ENCODE assay signal across 26 cellular contexts in the genomic region with DNA sequence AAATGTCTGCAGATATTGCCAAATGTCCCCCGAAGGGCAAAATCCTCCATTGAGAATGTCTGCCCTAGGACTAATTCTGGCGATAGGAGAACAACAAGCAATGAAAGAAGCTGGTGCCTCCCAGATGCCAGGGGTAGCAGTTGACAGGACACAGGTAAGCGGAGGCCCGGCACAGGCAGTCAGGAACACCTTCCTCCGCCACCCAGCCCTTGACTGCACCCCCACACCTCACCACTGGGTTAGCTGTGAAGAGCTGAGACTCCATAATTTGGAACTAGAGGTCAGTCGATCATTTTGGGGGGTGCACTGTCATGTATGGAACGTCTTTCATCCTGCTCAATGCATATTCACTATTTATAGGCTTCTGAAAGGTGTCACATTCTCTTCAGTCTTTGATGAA.
"Had no signal": no experiment of that assay in that cellular context is flagged by ENCODE, and none has a peak within 500 bp of the region (broad histone marks: within the 10 kb centered on the region; RNA-seq: fewer than 3 reads in every experiment).

No MANE protein-coding gene starts in this region.

- H3K4me3 ChIP-seq: K562, SJSA1, SK-N-MC had no signal

- H3K36me3 Mint-ChIP-seq: IgD-negative memory B cell had no signal

- H3K4me2 ChIP-seq: KMS-11 had no signal

- ATAC-seq: K562 had no signal

- H3K27ac ChIP-seq: HL-60, KMS-11, SJSA1, SK-N-MC had no signal

- H3K27me3 ChIP-seq: SJSA1 had no signal

- H3K4me1 Mint-ChIP-seq: IgD-negative memory B cell had no signal

- H3K27ac Mint-ChIP-seq: IgD-negative memory B cell had no signal

- H3K9ac ChIP-seq: KMS-11 had no signal

- H3K36me3 ChIP-seq: SJSA1 had no signal

- H3K4me1 ChIP-seq: SJSA1 had no signal

- DNase-seq: Kasumi-1, MM.1S, NCI-H1092 treated with DMSO at 0.1 percent for 48 hours, NCI-H1417, NCI-H146, NCI-H187, NCI-H2029, NCI-H2081 treated with DMSO at 0.1 percent for 48 hours, NCI-H2171, NCI-H226, NCI-H446, NCI-H510A, NCI-H524 treated with DMSO at 0.1 percent for 48 hours, NCI-H69, NCI-H774, Right ventricle myocardium superior, RPMI8226, SIG-M5 had no signal

- H3K9me3 ChIP-seq: SJSA1 had no signal

- FAIRE-seq: HTR-8/SVneo, K562, RCC 7860 had no signal

- H3K27me3 Mint-ChIP-seq: IgD-negative memory B cell had no signal

- H3K4me3 Mint-ChIP-seq: IgD-negative memory B cell had no signal
